ENCODE assay signal across 18 cellular contexts in genomic region chr6:63434936-63435335, GRCh38.
A peak's percentile ranks its signal among the peaks of the same experiment; 100 is the strongest.
DNase-seq lines count a peak whose midpoint lies in the region; FAIRE-seq and TF ChIP-seq lines count a peak whose summit lies in the region.
"Had no signal": no experiment of that assay in that cellular context is flagged by ENCODE, and none has a peak within 500 bp of the region (broad histone marks: within the 10 kb centered on the region; RNA-seq: fewer than 3 reads in every experiment).

No MANE protein-coding gene starts in this region.

- no peak overlapping the region for H2BK120ac ChIP-seq in H1 (replicated peaks; ENCODE audit: low read depth, low read length)

- no peak overlapping the region for H3K14ac ChIP-seq in H1 (ENCODE audit: insufficient read length)

- no peak for TF ChIP-seq EP300 in H1 (IDR thresholded peaks at IDR 0.05; ENCODE audit: borderline replicate concordance in 1 of 2, low read depth in 2 of 2, low read length in 2 of 2)

- H3K4me3 Mint-ChIP-seq in Caco-2 (ENCODE audit: unreplicated experiment), result no peak overlapping the region
- H3K4me3 Mint-ChIP-seq in T-helper 2 cell treated with Interferon-gamma antibody and Interleukin-4, amounts not matched to agents 5 μg/mL and 100 μg/mL, for 36 hours, result no peak overlapping the region
- H3K4me3 Mint-ChIP-seq: B cell; CD4-positive, CD25-positive, alpha-beta regulatory T cell; CD8-positive, alpha-beta T cell; H9 had no signal

- peaks cover 1% of the 10 kb centered on the region; the same call in 1 of the 2 replicates for H3K36me3 ChIP-seq in Caco-2 (ENCODE audit: control insufficient read depth, insufficient read depth, low read length)
- H3K36me3 ChIP-seq in OCI-LY3 (replicated peaks; ENCODE audit: low read depth, low read length), result no peaks in the 10 kb centered on the region
- no peaks in the 10 kb centered on the region for H3K36me3 ChIP-seq in H1 (ENCODE audit: control insufficient read depth in 2 of 4, insufficient read depth in 4 of 4, low read length in 3 of 4)
- H3K36me3 ChIP-seq: BLaER1 had no signal

- H3K27me3 ChIP-seq in Caco-2 (replicated peaks; ENCODE audit: control insufficient read depth, insufficient read depth, low read length), result no peaks in the 10 kb centered on the region
- peaks cover 16% of the 10 kb centered on the region for H3K27me3 ChIP-seq in OCI-LY3 (ENCODE audit: low read depth, low read length)
- H3K27me3 ChIP-seq in H1 (replicated peaks in 1 of 4; ENCODE audit: control insufficient read depth in 3 of 4, extremely low read depth in 1 of 4, insufficient read depth in 3 of 4, low read length in 3 of 4), result no peaks in the 10 kb centered on the region
- H3K27me3 ChIP-seq: BLaER1 had no signal

- no peak overlapping the region for H3K18ac ChIP-seq in H1 (ENCODE audit: extremely low read depth, low read length)

- H3K79me1 ChIP-seq in H1 (ENCODE audit: low read depth, low read length), result no peaks in the 10 kb centered on the region

- no peak overlapping the region for H2BK12ac ChIP-seq in H1 (ENCODE audit: low read depth, low read length)

- no peak overlapping the region for H3K4ac ChIP-seq in H1 (replicated peaks; ENCODE audit: insufficient read length, low read depth, low read length)

- WGBS in H1 (ENCODE audit: extremely low coverage in 1 of 2, insufficient coverage in 1 of 2, insufficient read length in 1 of 2, insufficient replicate concordance in 2 of 2, low coverage in 1 of 2, low lambda C conversion rate in 2 of 2, missing lambda C conversion rate in 1 of 2), 2 experiments, result 92% methylated on average over 3 of the region's 3 CpGs; no CpG with 5 or more reads in 1 of the 2 experiments

- no peaks in the 10 kb centered on the region for H3K9me3 Mint-ChIP-seq in Caco-2 (ENCODE audit: unreplicated experiment)
- H3K9me3 Mint-ChIP-seq in T-helper 2 cell treated with Interferon-gamma antibody and Interleukin-4, amounts not matched to agents 5 μg/mL and 100 μg/mL, for 36 hours, result no peaks in the 10 kb centered on the region
- H3K9me3 Mint-ChIP-seq: H9 had no signal

- H4K8ac ChIP-seq in H1 (ENCODE audit: extremely low read depth, insufficient read depth, low read length), result no peak overlapping the region

- TF ChIP-seq POLR2A in H1 (IDR thresholded peaks at IDR 0.05; ENCODE audit: control extremely low read depth in 1 of 2, low read depth in 2 of 2, low read length in 2 of 2), result no peak

- no peak for TF ChIP-seq RAD21 in H1 (IDR thresholded peaks at IDR 0.05 in 1 of 2, conservative IDR thresholded peaks at IDR 0.05 in 1 of 2; ENCODE audit: low read depth in 2 of 2, low read length in 2 of 2)

- H3K23me2 ChIP-seq in H1 (ENCODE audit: low read depth, low read length), result no peaks in the 10 kb centered on the region

- H2BK5ac ChIP-seq in H1 (ENCODE audit: low read depth, low read length), result no peak overlapping the region

- H2AFZ ChIP-seq in OCI-LY3 (ENCODE audit: low read depth, low read length) (0 out of 2 replicates have a peak overlapping the region, but pooled peaks have one; percentile 1), H1 (ENCODE audit: low read length) (peak overlapping the region; percentile 21; the same call in 1 of the 2 replicates)
- H2AFZ ChIP-seq: GM23248 had no signal

- H4K20me1 ChIP-seq in OCI-LY3 (ENCODE audit: insufficient read depth, low read length) (no peaks in the 10 kb centered on the region), H1 (replicated peaks in 1 of 2; ENCODE audit: control insufficient read depth in 1 of 2, insufficient read depth in 2 of 2, low read length in 2 of 2) (no peaks in the 10 kb centered on the region)
- H4K20me1 ChIP-seq: BLaER1 had no signal

- H3K4me2 ChIP-seq in OCI-LY3 (ENCODE audit: low read length) (no peak overlapping the region), H1 (ENCODE audit: insufficient read depth in 1 of 2, low read depth in 2 of 2, low read length in 2 of 2) (no peak overlapping the region)
- H3K4me2 ChIP-seq: BLaER1 had no signal

- no TSS peak for BruUV-seq in Caco-2 (replicated peaks; lab: Mats Ljungman, UMichigan)

- no peak overlapping the region for H3K23ac ChIP-seq in H1 (ENCODE audit: insufficient read length)

- H3K9me3 ChIP-seq in Caco-2, result no peaks in the 10 kb centered on the region
- no peaks in the 10 kb centered on the region for H3K9me3 ChIP-seq in OCI-LY3 (ENCODE audit: insufficient read depth, low read length)
- no peaks in the 10 kb centered on the region for H3K9me3 ChIP-seq in H1 (ENCODE audit: insufficient read depth in 2 of 2, low read depth in 1 of 2, low read length in 1 of 2)
- H3K9me3 ChIP-seq: BLaER1 had no signal

- H3K4me3 ChIP-seq in Caco-2 (ENCODE audit: low read depth, low read length), result no peak overlapping the region
- H3K4me3 ChIP-seq in OCI-LY3 (ENCODE audit: low read length), result no peak overlapping the region
- no peak overlapping the region for H3K4me3 ChIP-seq in H1 (ENCODE audit: extremely low read depth in 1 of 4, insufficient read depth in 2 of 4, low read depth in 3 of 4, low read length in 4 of 4)
- H3K4me3 ChIP-seq: BLaER1, GM12878, GM23248 had no signal

- TF ChIP-seq CTCF in Caco-2 (IDR thresholded peaks at IDR 0.05; ENCODE audit: insufficient read depth in 1 of 2, low read depth in 1 of 2, low read length in 1 of 2, severe bottlenecking in 1 of 2, unreplicated experiment in 1 of 2), result no peak
- no peak for TF ChIP-seq CTCF in OCI-LY3 (IDR thresholded peaks at IDR 0.05; ENCODE audit: low read depth, low read length)
- no peak for TF ChIP-seq CTCF in H1 (IDR thresholded peaks at IDR 0.05; ENCODE audit: control extremely low read depth in 1 of 3, insufficient read depth in 1 of 3, low read depth in 1 of 3, low read length in 3 of 3)

- H3K4me1 ChIP-seq in Caco-2, result peaks cover 32% of the 10 kb centered on the region
- H3K4me1 ChIP-seq in OCI-LY3 (ENCODE audit: low read length), result no peaks in the 10 kb centered on the region
- no peaks in the 10 kb centered on the region for H3K4me1 ChIP-seq in H1 (replicated peaks in 1 of 4; ENCODE audit: control insufficient read depth in 3 of 4, insufficient read depth in 4 of 4, low read length in 3 of 4)
- H3K4me1 ChIP-seq: BLaER1 had no signal

- H3K27me3 Mint-ChIP-seq in Caco-2 (ENCODE audit: insufficient read depth, unreplicated experiment), result no peaks in the 10 kb centered on the region
- H3K27me3 Mint-ChIP-seq in T-helper 2 cell treated with Interferon-gamma antibody and Interleukin-4, amounts not matched to agents 5 μg/mL and 100 μg/mL, for 36 hours (ENCODE audit: low read depth), result peaks cover 8% of the 10 kb centered on the region

- POLR2A ChIA-PET in Caco-2 (lab: Charles Lee) (interaction anchor here (0.6 kb wide), 1 partner anchor 41 kb away, joined by 4 read pairs; no protein-coding TSS in a partner anchor), H1 (lab: Charles Lee; ENCODE audit: partially characterized antibody) (no interaction called here)

- FAIRE-seq in H1 (lab: Jason Lieb, UNC), result no peak
- FAIRE-seq: GM12878, GM19239 had no signal

- no peak overlapping the region for H4K5ac ChIP-seq in H1 (ENCODE audit: insufficient read length, low read depth, low read length)

- peaks cover 32% of the 10 kb centered on the region for H3K36me3 Mint-ChIP-seq in Caco-2 (ENCODE audit: insufficient read depth, unreplicated experiment)
- H3K36me3 Mint-ChIP-seq in T-helper 2 cell treated with Interferon-gamma antibody and Interleukin-4, amounts not matched to agents 5 μg/mL and 100 μg/mL, for 36 hours (ENCODE audit: low read depth), result no peaks in the 10 kb centered on the region
- H3K36me3 Mint-ChIP-seq: CD4-positive, CD25-positive, alpha-beta regulatory T cell; CD8-positive, alpha-beta T cell had no signal

- no peak overlapping the region for H2AK5ac ChIP-seq in H1 (ENCODE audit: low read depth, low read length)

- no peak overlapping the region for H2BK20ac ChIP-seq in H1 (ENCODE audit: low read length)

- H3K27ac ChIP-seq in OCI-LY3 (ENCODE audit: low read length) (no peak overlapping the region), H1 (ENCODE audit: low read depth, low read length) (no peak overlapping the region)
- H3K27ac ChIP-seq: BLaER1, C4-2B, GM23248 had no signal

- no peak overlapping the region for H4K91ac ChIP-seq in H1 (replicated peaks; ENCODE audit: insufficient read length, low read length)

- H3K27ac Mint-ChIP-seq in Caco-2 (ENCODE audit: unreplicated experiment), result peak overlapping the region; percentile 23
- no peak overlapping the region for H3K27ac Mint-ChIP-seq in T-helper 2 cell treated with Interferon-gamma antibody and Interleukin-4, amounts not matched to agents 5 μg/mL and 100 μg/mL, for 36 hours
- H3K27ac Mint-ChIP-seq: B cell; CD4-positive, CD25-positive, alpha-beta regulatory T cell; CD8-positive, alpha-beta T cell; H9 had no signal

- DNase-seq in Caco-2 (peak in 1 of 2 experiments; percentile 41), H1 (ENCODE audit: low read depth in 1 of 2, low spot score in 2 of 2) (no peak), HPDE6-E6E7 (ENCODE audit: extremely low spot score) (no peak)
- DNase-seq in central memory CD4-positive, alpha-beta T cell, result no peak
- no peak for DNase-seq in T-helper 2 cell treated with Interferon-gamma antibody and Interleukin-4, amounts not matched to agents 5 μg/mL and 100 μg/mL, for 36 hours (ENCODE audit: low spot score)
- DNase-seq: CD4-positive, CD25-positive, alpha-beta regulatory T cell; CD8-positive, alpha-beta T cell; DMS153; DND-41; GDM1; GM23248; H9 had no signal

- H3K4me1 Mint-ChIP-seq in Caco-2 (ENCODE audit: low read depth, unreplicated experiment), result peaks cover 30% of the 10 kb centered on the region
- H3K4me1 Mint-ChIP-seq in T-helper 2 cell treated with Interferon-gamma antibody and Interleukin-4, amounts not matched to agents 5 μg/mL and 100 μg/mL, for 36 hours (ENCODE audit: low read depth), result no peaks in the 10 kb centered on the region
- H3K4me1 Mint-ChIP-seq: B cell; CD4-positive, CD25-positive, alpha-beta regulatory T cell; H9 had no signal

- intact Hi-C loops in Caco-2 (cut with micrococcal nuclease; ENCODE audit: unreplicated experiment), result no loop called here

- H2BK15ac ChIP-seq in H1 (ENCODE audit: low read length), result no peak overlapping the region

- H3K79me2 ChIP-seq in OCI-LY3 (ENCODE audit: low read length), result no peaks in the 10 kb centered on the region
- H3K79me2 ChIP-seq in H1 (ENCODE audit: control insufficient read depth in 1 of 2, insufficient read depth in 2 of 2, low read length in 2 of 2), result no peaks in the 10 kb centered on the region

- no peak overlapping the region for H3K56ac ChIP-seq in H1 (replicated peaks; ENCODE audit: insufficient read length, low read depth, low read length)

- H3K9ac ChIP-seq in OCI-LY3 (ENCODE audit: low read length), result no peak overlapping the region
- H3K9ac ChIP-seq in H1 (replicated peaks in 1 of 4; ENCODE audit: extremely low read depth in 1 of 4, low read depth in 3 of 4, low read length in 3 of 4), result no peak overlapping the region
- H3K9ac ChIP-seq: BLaER1, GM23248 had no signal

- CTCF ChIA-PET in Caco-2 (lab: Charles Lee) (no interaction called here), H1 (lab: Charles Lee; ENCODE audit: partially characterized antibody) (no interaction called here)

TF ChIP-seq in H1, 55 proteins besides CTCF, POLR2A, EP300 and RAD21 (continues in another document):
- TF ChIP-seq RBBP5 (IDR thresholded peaks at IDR 0.05; ENCODE audit: borderline replicate concordance, low read depth, low read length), result no peak
- TF ChIP-seq CBX8 (IDR thresholded peaks at IDR 0.05; ENCODE audit: borderline replicate concordance, low read depth, low read length), result no peak
- no peak for TF ChIP-seq TAF1 (IDR thresholded peaks at IDR 0.05; ENCODE audit: low read depth, low read length)
